In genomic region chr10:109933984-109934565, GRCh38 we compare ENCODE assay signal across 8 cellular contexts. TPM values are rescaled to one million over a fixed set of nuclear protein-coding genes. Genes with fewer than 3 reads are reported as not detected.
DNase-seq lines count a peak whose midpoint lies in the region; ATAC-seq, FAIRE-seq and TF ChIP-seq lines count a peak whose summit lies in the region.

No MANE protein-coding gene starts in this region.

- peak overlapping the region; percentile 80 for H3K4me3 Mint-ChIP-seq in CD4-positive, alpha-beta T cell

- FAIRE-seq in islet of Langerhans (lab: Jason Lieb, UNC) = peak; percentile 27

- H3K27me3 ChIP-seq in CD4-positive, alpha-beta T cell (ENCODE audit: control insufficient read depth, insufficient read depth, low read length) = no peaks in the 10 kb centered on the region
- no peaks in the 10 kb centered on the region for H3K27me3 ChIP-seq in ovary

- peak; percentile 19 to 56 (median 42) for DNase-seq in CD4-positive, alpha-beta T cell
- DNase-seq in activated T-helper 1 cell treated with Interleukin-2 at 50 U/mL for 16 hours (ENCODE audit: low read depth) (peak; percentile 22), ovary (no peak), anterior cingulate cortex (lab: John Stamatoyannopoulos, UW) (no peak), head of caudate nucleus (no peak)

- peaks cover 67% of the 10 kb centered on the region for H3K4me1 Mint-ChIP-seq in CD4-positive, alpha-beta T cell (ENCODE audit: low read depth)

- H3K4me3 ChIP-seq in ovary = no peak overlapping the region

- no peaks in the 10 kb centered on the region for H3K9me3 Mint-ChIP-seq in CD4-positive, alpha-beta T cell

- POLR2A ChIA-PET in CD4-positive, alpha-beta T cell (lab: Charles Lee) = interaction anchor here (0.5 to 2.3 kb wide), 11 partner anchors 9 to 305 kb away, joined by 3 to 21 read pairs (median 4); partner anchors contain the start of gene XPNPEP1

- intact Hi-C loops in CD4-positive, alpha-beta T cell (cut with DNase I, micrococcal nuclease) = loop anchor here in 1 of 2 experiments (2.0 kb wide), 1 partner anchor 75 kb away; no protein-coding TSS in a partner anchor
- intact Hi-C loops in ovary (cut with DNase I) = no loop called here
- intact Hi-C loops in head of caudate nucleus (cut with DNase I) = no loop called here

- no peaks in the 10 kb centered on the region for H3K9me3 ChIP-seq in CD4-positive, alpha-beta T cell (ENCODE audit: control insufficient read depth, low read length)
- H3K9me3 ChIP-seq in KOPT-K1 (ENCODE audit: insufficient read depth, low read length, poor library complexity, severe bottlenecking) (no peaks in the 10 kb centered on the region), ovary (no peaks in the 10 kb centered on the region)

- no peaks in the 10 kb centered on the region for H3K4me1 ChIP-seq in ovary (ENCODE audit: insufficient read depth)

- whole genome bisulfite sequencing in ovary, 3 donors = 85 to 94% (median 94%) methylated on average over 5 of the region's 5 CpGs

- CTCF ChIA-PET in CD4-positive, alpha-beta T cell (lab: Charles Lee) = interaction anchor here (1.0 to 1.5 kb wide), 2 partner anchors 30 to 50 kb away, joined by 3 to 4 read pairs; no protein-coding TSS in a partner anchor

- no peak for TF ChIP-seq CTCF in CD4-positive, alpha-beta T cell (IDR thresholded peaks at IDR 0.05)
- TF ChIP-seq CTCF in ovary (IDR thresholded peaks at IDR 0.05) = no peak

- no peak for TF ChIP-seq EP300 in ovary (IDR thresholded peaks at IDR 0.05)

- no peak for TF ChIP-seq POLR2A in ovary (IDR thresholded peaks at IDR 0.05)

- no peaks in the 10 kb centered on the region for H3K36me3 Mint-ChIP-seq in CD4-positive, alpha-beta T cell (ENCODE audit: low read depth)

- H3K36me3 ChIP-seq in KOPT-K1 (ENCODE audit: insufficient read depth, low read length) (no peaks in the 10 kb centered on the region), ovary (no peaks in the 10 kb centered on the region)

- H3K27me3 Mint-ChIP-seq in CD4-positive, alpha-beta T cell = no peaks in the 10 kb centered on the region

- peak; percentile 82 for ATAC-seq in CD4-positive, alpha-beta T cell (ENCODE audit: poor library complexity)
- ATAC-seq in GM21447 (IDR thresholded peaks at IDR 0.05; ENCODE audit: unreplicated experiment) = no peak

- peak overlapping the region; percentile 90 for H3K27ac Mint-ChIP-seq in CD4-positive, alpha-beta T cell

- H3K27ac ChIP-seq in CD4-positive, alpha-beta T cell (ENCODE audit: low read depth, low read length) = peak overlapping the region; percentile 21
- H3K27ac ChIP-seq in KOPT-K1 (ENCODE audit: low read depth, low read length, poor library complexity, severe bottlenecking) = peak overlapping the region; percentile 72
- no peak overlapping the region for H3K27ac ChIP-seq in ovary

RNA-seq across cellular contexts. Expression of gene XPNPEP1, which starts 10.8 kb away (rescaled TPM):
- 10 to 100 TPM; 50.3 to 54.3 TPM for total RNA-seq in CD4-positive, alpha-beta T cell
- 10 to 100 TPM; 39.6 to 70.7 (median 47.1) TPM for total RNA-seq in ovary
- polyA plus RNA-seq in ovary = 10 to 100 TPM; 27.2 to 70.4 TPM

Comparison
In these comparisons a context has a peak if more than half of its experiments do, and no peak if none do; other contexts are left out.
1. DNase-seq: peak in CD4-positive, alpha-beta T cell (10 of 10) and activated T-helper 1 cell treated with Interleukin-2 at 50 U/mL for 16 hours (single experiment); none in ovary (0 of 5), anterior cingulate cortex (0 of 58) and head of caudate nucleus (0 of 42).
2. H3K27ac ChIP-seq: peak in CD4-positive, alpha-beta T cell (single experiment) and KOPT-K1 (single experiment); none in ovary (0 of 2).